Comparison of ENCODE assay signal across 1 cellular context in genomic region chr12:54704187-54704586, GRCh38.
TF ChIP-seq lines count a peak whose summit lies in the region.

No MANE protein-coding gene starts in this region.

TF ChIP-seq in GM12878, 131 proteins besides CTCF, POLR2A, EP300 and RAD21 (continued from another document):
- TF ChIP-seq ZBTB40 (IDR thresholded peaks at IDR 0.05; ENCODE audit: borderline replicate concordance) (no peak), SPI1 (IDR thresholded peaks at IDR 0.05; ENCODE audit: borderline replicate concordance, insufficient read depth, low read depth, low read length) (no peak), NR2C1 (IDR thresholded peaks at IDR 0.05) (no peak), RB1 (IDR thresholded peaks at IDR 0.05; ENCODE audit: borderline replicate concordance) (no peak)
